17 cellular contexts compared by ENCODE assay signal in the genomic region with DNA sequence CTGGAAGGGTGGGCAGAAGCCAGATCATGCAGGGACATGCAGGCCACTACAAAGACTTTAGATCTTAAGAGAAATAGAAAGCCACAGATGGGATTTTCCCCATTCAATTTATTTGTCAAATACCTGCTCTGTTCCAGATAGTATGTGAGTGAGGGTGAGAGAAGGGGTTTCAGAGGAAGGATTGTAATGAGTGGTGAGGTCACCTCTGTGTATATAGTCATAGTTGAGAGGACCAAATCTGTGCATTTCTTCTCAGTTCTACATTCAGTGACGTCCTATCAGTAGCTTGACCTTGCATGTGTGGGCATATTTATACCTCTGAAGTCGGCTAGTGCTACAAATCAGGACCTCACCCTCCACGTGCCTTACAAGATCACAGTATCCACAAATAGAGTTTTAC. TPM values are rescaled to one million over a fixed set of nuclear protein-coding genes. Genes with fewer than 3 reads are reported as not detected.
DNase-seq lines count a peak whose midpoint lies in the region; ATAC-seq lines count a peak whose summit lies in the region.
"Had no signal": no experiment of that assay in that cellular context is flagged by ENCODE, and none has a peak within 500 bp of the region (broad histone marks: within the 10 kb centered on the region; RNA-seq: fewer than 3 reads in every experiment).

No MANE protein-coding gene starts in this region.

- no peaks in the 10 kb centered on the region for H3K4me1 Mint-ChIP-seq in activated CD4-positive, alpha-beta T cell treated with anti-CD3 and anti-CD28 coated beads for 36 hours
- no peaks in the 10 kb centered on the region for H3K4me1 Mint-ChIP-seq in stimulated activated memory B cell treated with anti-CD40 and anti-IgM and Interleukin-4, amounts not matched to agents 10 μg/mL and 1 μg/mL and 100 μg/mL, for 72 hours
- no peaks in the 10 kb centered on the region for H3K4me1 Mint-ChIP-seq in activated CD4-positive, alpha-beta memory T cell treated with anti-CD3 and anti-CD28 coated beads for 36 hours (ENCODE audit: low read depth)

- intact Hi-C loops in activated CD4-positive, alpha-beta T cell treated with anti-CD3 and anti-CD28 coated beads for 36 hours (cut with DNase I, micrococcal nuclease), result no loop called here
- intact Hi-C loops in activated CD4-positive, alpha-beta memory T cell treated with anti-CD3 and anti-CD28 coated beads for 36 hours (cut with micrococcal nuclease), result no loop called here

- CTCF ChIA-PET in activated CD4-positive, alpha-beta T cell treated with anti-CD3 and anti-CD28 coated beads for 36 hours (lab: Charles Lee), result no interaction called here
- CTCF ChIA-PET in activated CD4-positive, alpha-beta memory T cell treated with anti-CD3 and anti-CD28 coated beads for 36 hours (lab: Charles Lee), result interaction anchor here (2.5 kb wide), 1 partner anchor 17 kb away, joined by 12 read pairs; no protein-coding TSS in a partner anchor

- POLR2A ChIA-PET in activated CD4-positive, alpha-beta T cell treated with anti-CD3 and anti-CD28 coated beads for 36 hours (lab: Charles Lee), result no interaction called here
- POLR2A ChIA-PET in activated CD4-positive, alpha-beta memory T cell treated with anti-CD3 and anti-CD28 coated beads for 36 hours (lab: Charles Lee), result no interaction called here

- peak; percentile 23 for ATAC-seq in activated CD4-positive, alpha-beta T cell treated with anti-CD3 and anti-CD28 coated beads for 36 hours
- peak; percentile 94 for ATAC-seq in GM18868 (IDR thresholded peaks at IDR 0.05; ENCODE audit: unreplicated experiment)
- ATAC-seq in HG03378 (IDR thresholded peaks at IDR 0.05; ENCODE audit: unreplicated experiment), result peak; percentile 46
- peak; percentile 26 for ATAC-seq in stimulated activated memory B cell treated with anti-CD40 and anti-IgM and Interleukin-4, amounts not matched to agents 10 μg/mL and 1 μg/mL and 100 μg/mL, for 72 hours

- H3K27me3 Mint-ChIP-seq in activated CD4-positive, alpha-beta T cell treated with anti-CD3 and anti-CD28 coated beads for 36 hours, result peaks cover 22% of the 10 kb centered on the region
- H3K27me3 Mint-ChIP-seq in stimulated activated memory B cell treated with anti-CD40 and anti-IgM and Interleukin-4, amounts not matched to agents 10 μg/mL and 1 μg/mL and 100 μg/mL, for 72 hours, result peaks cover 39% of the 10 kb centered on the region
- H3K27me3 Mint-ChIP-seq in activated CD4-positive, alpha-beta memory T cell treated with anti-CD3 and anti-CD28 coated beads for 36 hours, result peaks cover 10% of the 10 kb centered on the region

- no peaks in the 10 kb centered on the region for H3K36me3 Mint-ChIP-seq in activated CD4-positive, alpha-beta T cell treated with anti-CD3 and anti-CD28 coated beads for 36 hours (ENCODE audit: low read depth)
- H3K36me3 Mint-ChIP-seq in stimulated activated memory B cell treated with anti-CD40 and anti-IgM and Interleukin-4, amounts not matched to agents 10 μg/mL and 1 μg/mL and 100 μg/mL, for 72 hours, result no peaks in the 10 kb centered on the region
- H3K36me3 Mint-ChIP-seq in activated CD4-positive, alpha-beta memory T cell treated with anti-CD3 and anti-CD28 coated beads for 36 hours, result no peaks in the 10 kb centered on the region

- no peak overlapping the region for H3K27ac Mint-ChIP-seq in activated CD4-positive, alpha-beta T cell treated with anti-CD3 and anti-CD28 coated beads for 36 hours
- no peak overlapping the region for H3K27ac Mint-ChIP-seq in stimulated activated memory B cell treated with anti-CD40 and anti-IgM and Interleukin-4, amounts not matched to agents 10 μg/mL and 1 μg/mL and 100 μg/mL, for 72 hours
- no peak overlapping the region for H3K27ac Mint-ChIP-seq in activated CD4-positive, alpha-beta memory T cell treated with anti-CD3 and anti-CD28 coated beads for 36 hours
- H3K27ac Mint-ChIP-seq: H9 had no signal

- H3K4me3 Mint-ChIP-seq in activated CD4-positive, alpha-beta T cell treated with anti-CD3 and anti-CD28 coated beads for 36 hours, result no peak overlapping the region
- H3K4me3 Mint-ChIP-seq in stimulated activated memory B cell treated with anti-CD40 and anti-IgM and Interleukin-4, amounts not matched to agents 10 μg/mL and 1 μg/mL and 100 μg/mL, for 72 hours, result no peak overlapping the region
- H3K4me3 Mint-ChIP-seq in activated CD4-positive, alpha-beta memory T cell treated with anti-CD3 and anti-CD28 coated beads for 36 hours, result no peak overlapping the region
- H3K4me3 Mint-ChIP-seq: H9 had no signal

- H3K9me3 Mint-ChIP-seq in activated CD4-positive, alpha-beta T cell treated with anti-CD3 and anti-CD28 coated beads for 36 hours (ENCODE audit: low read depth), result no peaks in the 10 kb centered on the region
- peaks cover 3% of the 10 kb centered on the region for H3K9me3 Mint-ChIP-seq in stimulated activated memory B cell treated with anti-CD40 and anti-IgM and Interleukin-4, amounts not matched to agents 10 μg/mL and 1 μg/mL and 100 μg/mL, for 72 hours
- H3K9me3 Mint-ChIP-seq in activated CD4-positive, alpha-beta memory T cell treated with anti-CD3 and anti-CD28 coated beads for 36 hours, result no peaks in the 10 kb centered on the region

- DNase-seq in activated CD4-positive, alpha-beta T cell treated with anti-CD3 and anti-CD28 coated beads for 36 hours, result no peak
- DNase-seq in activated CD4-positive, alpha-beta T cell treated with anti-CD3 and anti-CD28 coated beads, Interleukin-2, amount 50 U/mL, for 4 hours, result no peak
- DNase-seq in HPDE6-E6E7 (ENCODE audit: extremely low spot score), result no peak
- DNase-seq in activated CD4-positive, alpha-beta memory T cell treated with anti-CD3 and anti-CD28 coated beads for 36 hours, result no peak
- DNase-seq in NCI-H187 treated with DMSO at 0.1 percent for 48 hours (lab: John Stamatoyannopoulos, UW), result no peak
- DNase-seq: C1 segment of cervical spinal cord, DMS 273 treated with DMSO at 0.1 percent for 48 hours, H9, KG1, NCI-H1048, NCI-H1694 treated with DMSO at 0.1 percent for 48 hours, NCI-H2171 treated with DMSO at 0.1 percent for 48 hours, SJCRH30, SW 1271 had no signal

RNA-seq across cellular contexts. Expression of gene RBM19, which starts 31.2 kb away (rescaled TPM):
- total RNA-seq in activated CD4-positive, alpha-beta T cell treated with anti-CD3 and anti-CD28 coated beads for 36 hours, result 10 to 100 TPM; 79.6 to 93.5 TPM
- 10 to 100 TPM; 69.6 to 74.1 TPM for total RNA-seq in activated CD4-positive, alpha-beta memory T cell treated with anti-CD3 and anti-CD28 coated beads for 36 hours

Comparison
In these comparisons a context has a peak if more than half of its experiments do, and no peak if none do; other contexts are left out.
1. ATAC-seq: peak in every context shown above with its lines; median percentile 94 in GM18868; 46 in HG03378; 26 in stimulated activated memory B cell treated with anti-CD40 and anti-IgM and Interleukin-4, amounts not matched to agents 10 μg/mL and 1 μg/mL and 100 μg/mL, for 72 hours; 23 in activated CD4-positive, alpha-beta T cell treated with anti-CD3 and anti-CD28 coated beads for 36 hours.